Comparison of ENCODE assay signal across 1 cellular context in the genomic region with DNA sequence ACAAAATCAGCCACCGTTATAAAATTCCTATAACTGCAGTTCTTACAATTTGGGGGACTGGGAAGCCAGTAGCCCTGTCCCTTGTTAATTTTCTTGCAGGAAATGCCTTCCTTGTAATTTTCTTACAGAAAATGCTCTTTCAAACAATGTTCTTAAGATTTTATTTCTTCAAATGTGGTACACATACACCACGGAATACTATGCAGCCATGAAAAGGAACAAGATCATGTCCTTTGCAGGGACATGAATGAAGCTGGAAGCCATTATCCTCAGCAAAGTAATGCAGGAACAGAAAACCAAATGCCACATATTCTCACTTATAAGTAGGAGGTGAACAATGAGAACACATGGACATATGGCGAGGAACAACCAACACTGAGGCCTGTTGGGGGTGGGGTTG. TPM values are rescaled to one million over a fixed set of nuclear protein-coding genes. Genes with fewer than 3 reads are reported as not detected.
"Had no signal": no experiment of that assay in that cellular context is flagged by ENCODE, and none has a peak within 500 bp of the region (broad histone marks: within the 10 kb centered on the region; RNA-seq: fewer than 3 reads in every experiment).

No MANE protein-coding gene starts in this region.

RNA-seq across cellular contexts. Expression of a gene that starts 24.9 kb away (rescaled TPM):
- total RNA-seq: osteocyte had no signal
